ENCODE assay signal across 9 cellular contexts in the genomic region with DNA sequence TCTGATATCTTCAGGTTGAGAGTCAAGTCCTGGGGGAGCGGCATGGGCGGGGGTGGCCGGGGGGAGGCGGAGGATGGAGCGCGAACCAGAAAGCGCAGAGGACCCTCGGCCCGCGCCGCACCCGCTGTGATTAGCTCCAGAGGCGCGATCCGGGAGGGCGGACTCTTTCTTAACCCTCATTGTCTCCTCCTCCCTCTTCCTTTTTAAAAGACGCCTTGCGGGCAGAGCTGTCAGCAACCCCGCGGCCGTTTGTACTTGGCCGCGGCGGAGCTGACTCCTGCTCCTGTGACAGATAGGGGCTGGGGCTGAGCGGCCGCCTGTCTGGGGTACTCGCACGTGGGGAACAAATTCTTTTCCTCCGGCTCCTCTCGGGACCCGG. TPM values are rescaled to one million over a fixed set of nuclear protein-coding genes. Genes with fewer than 3 reads are reported as not detected.
DNase-seq lines count a peak whose midpoint lies in the region; ATAC-seq and TF ChIP-seq lines count a peak whose summit lies in the region.
"Had no signal": no experiment of that assay in that cellular context is flagged by ENCODE, and none has a peak within 500 bp of the region (broad histone marks: within the 10 kb centered on the region; RNA-seq: fewer than 3 reads in every experiment).

A gene (plus strand): TSS at position 233 of the 379 bp plus-strand sequence. CDS start 569 bp downstream, outside the sequence.

- CTCF ChIA-PET in AG04449 (lab: Yijun Ruan, JAX): no interaction called here

- intact Hi-C loops in Right ventricle myocardium superior (cut with DNase I): no loop called here

- DNase-seq in AG04449 (ENCODE audit: low read depth, low spot score) (no peak), UCSD-AML1 (lab: John Stamatoyannopoulos, UW; ENCODE audit: unreplicated experiment) (peak; percentile 16), Right ventricle myocardium superior (peak; percentile 60), pulmonary artery endothelial cell (ENCODE audit: low read depth, low spot score) (no peak), kidney glomerular epithelial cell (lab: John Stamatoyannopoulos, UW) (no peak), Ammon's horn (ENCODE audit: low spot score) (no peak)

- POLR2A ChIA-PET in AG04449 (lab: Yijun Ruan, JAX): no interaction called here

- ATAC-seq in GM18867 (IDR thresholded peaks at IDR 0.05; ENCODE audit: unreplicated experiment) (peak; percentile 58), HG03342 (IDR thresholded peaks at IDR 0.05; ENCODE audit: unreplicated experiment) (peak; percentile 48), Right ventricle myocardium superior (ENCODE audit: poor library complexity) (peak; percentile 78)
- ATAC-seq: HCT116 had no signal

- H3K4me3 ChIP-seq in AG04449 (ENCODE audit: low read depth, low read length): peak within 1 kb of the TSS; percentile 32

- TF ChIP-seq CTCF in AG04449 (IDR thresholded peaks at IDR 0.05; ENCODE audit: insufficient read depth, low read length, missing control alignments): no peak

RNA-seq across cellular contexts. Expression of the gene that starts here (rescaled TPM):
- total RNA-seq in Right ventricle myocardium superior: 6.7 TPM
- total RNA-seq in pulmonary artery endothelial cell: 17.2 and 166 TPM in 2 replicates

Comparison
In these comparisons a context has a peak if more than half of its experiments do, and no peak if none do; other contexts are left out.
1. DNase-seq: peak in UCSD-AML1 (single experiment) and Right ventricle myocardium superior (single experiment); none in AG04449 (single experiment), pulmonary artery endothelial cell (single experiment), kidney glomerular epithelial cell (single experiment) and Ammon's horn (single experiment).
2. Peak in every context shown above with its lines, with median percentiles within 50 percentile points of each other: ATAC-seq.